Comparison of ENCODE assay signal across 1 cellular context in genomic region chr21:33367309-33367973, GRCh38.
TF ChIP-seq lines count a peak whose summit lies in the region.

No MANE protein-coding gene starts in this region.

TF ChIP-seq in IMR-90, 13 proteins besides CTCF, POLR2A, EP300 and RAD21:
- TF ChIP-seq, protein P1, sequence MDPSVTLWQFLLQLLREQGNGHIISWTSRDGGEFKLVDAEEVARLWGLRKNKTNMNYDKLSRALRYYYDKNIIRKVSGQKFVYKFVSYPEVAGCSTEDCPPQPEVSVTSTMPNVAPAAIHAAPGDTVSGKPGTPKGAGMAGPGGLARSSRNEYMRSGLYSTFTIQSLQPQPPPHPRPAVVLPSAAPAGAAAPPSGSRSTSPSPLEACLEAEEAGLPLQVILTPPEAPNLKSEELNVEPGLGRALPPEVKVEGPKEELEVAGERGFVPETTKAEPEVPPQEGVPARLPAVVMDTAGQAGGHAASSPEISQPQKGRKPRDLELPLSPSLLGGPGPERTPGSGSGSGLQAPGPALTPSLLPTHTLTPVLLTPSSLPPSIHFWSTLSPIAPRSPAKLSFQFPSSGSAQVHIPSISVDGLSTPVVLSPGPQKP (IDR thresholded peaks at IDR 0.05; ENCODE audit: borderline replicate concordance, low read depth, low read length) = no peak
- TF ChIP-seq RCOR1 (IDR thresholded peaks at IDR 0.05; ENCODE audit: insufficient replicate concordance, low read length) (no peak), RFX5 (IDR thresholded peaks at IDR 0.05; ENCODE audit: low read depth, low read length) (no peak), BHLHE40 (IDR thresholded peaks at IDR 0.05; ENCODE audit: low read depth, low read length) (no peak), CEBPB (IDR thresholded peaks at IDR 0.05; ENCODE audit: low read depth, low read length) (no peak), USF2 (IDR thresholded peaks at IDR 0.05; ENCODE audit: low read depth, low read length) (no peak), MXI1 (IDR thresholded peaks at IDR 0.05; ENCODE audit: borderline replicate concordance, low read depth, low read length) (no peak), CHD1 (IDR thresholded peaks at IDR 0.05; ENCODE audit: low read depth, low read length) (no peak), MAFK (IDR thresholded peaks at IDR 0.05; ENCODE audit: low read depth, low read length) (no peak), NFE2L2 (IDR thresholded peaks at IDR 0.05; ENCODE audit: low read depth, low read length) (no peak), FOS (IDR thresholded peaks at IDR 0.05; ENCODE audit: low read depth, low read length) (no peak), MAZ (IDR thresholded peaks at IDR 0.05; ENCODE audit: borderline replicate concordance, low read depth, low read length) (no peak), SMC3 (IDR thresholded peaks at IDR 0.05; ENCODE audit: low read depth, low read length) (no peak)
